ENCODE assay signal across 19 cellular contexts in the genomic region with DNA sequence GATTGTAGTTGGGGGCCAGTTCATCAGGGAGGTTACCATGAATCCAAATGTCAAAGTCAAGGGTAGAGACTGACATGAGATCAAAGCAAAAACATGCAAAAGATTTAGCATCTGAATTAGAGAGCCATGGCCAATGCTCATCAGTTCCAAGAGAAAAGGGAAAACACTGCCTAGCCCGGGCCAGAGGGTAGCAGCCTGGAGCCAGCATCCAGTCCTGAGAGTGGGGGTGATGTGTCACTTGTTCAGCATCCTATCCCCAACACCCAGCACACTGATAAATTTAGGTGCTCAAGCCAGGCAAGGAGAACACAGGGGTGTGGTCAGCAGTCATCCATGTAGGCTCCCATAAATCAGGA.
"Had no signal": no experiment of that assay in that cellular context is flagged by ENCODE, and none has a peak within 500 bp of the region (broad histone marks: within the 10 kb centered on the region; RNA-seq: fewer than 3 reads in every experiment).

No MANE protein-coding gene starts in this region.

- H3K36me3 Mint-ChIP-seq: natural killer cell had no signal

- H3K27me3 ChIP-seq: esophagus squamous epithelium, heart right ventricle, SJCRH30, transverse colon had no signal

- H3K9me3 ChIP-seq: SJCRH30, transverse colon had no signal

- H3K27ac ChIP-seq: heart right ventricle, left ventricle myocardium inferior, SJCRH30 had no signal

- H3K4me3 Mint-ChIP-seq: activated CD8-positive, alpha-beta T cell treated with anti-CD3 and anti-CD28 coated beads for 36 hours; activated T-helper 1 cell treated with anti-CD3 and anti-CD28 coated beads, Interleukin-12 subunit alpha, Interleukin-12 subunit beta, Interleukin-2, Interleukin-4 antibody, amounts not matched to agents 30 ng/mL and 10 ng/mL and 1 ng/mL, durations not matched to agents 14 hours and 24 hours and 36 hours; brain; memory B cell; natural killer cell; T-helper 2 cell treated with Interferon-gamma antibody and Interleukin-4, amounts not matched to agents 5 μg/mL and 100 μg/mL, for 36 hours had no signal

- H3K4me3 ChIP-seq: esophagus squamous epithelium, heart right ventricle, left ventricle myocardium inferior, SJCRH30, transverse colon had no signal

- H3K27me3 Mint-ChIP-seq: activated CD8-positive, alpha-beta T cell treated with anti-CD3 and anti-CD28 coated beads for 36 hours; memory B cell had no signal

- H3K36me3 ChIP-seq: esophagus squamous epithelium, heart right ventricle, left ventricle myocardium inferior, SJCRH30, transverse colon had no signal

- DNase-seq: activated CD4-positive, CD25-positive, alpha-beta regulatory T cell treated with anti-CD3 and anti-CD28 coated beads, Interleukin-2, amount 50 U/mL, for 72 hours; activated CD8-positive, alpha-beta memory T cell treated with anti-CD3 and anti-CD28 coated beads, Interleukin-2, amount 50 U/mL, for 4 hours; activated CD8-positive, alpha-beta T cell treated with anti-CD3 and anti-CD28 coated beads for 36 hours; activated naive CD4-positive, alpha-beta T cell treated with Interleukin-2 at 50 U/mL for 16 hours; cerebellar nuclear complex; esophagus squamous epithelium; foreskin melanocyte; heart right ventricle; left ventricle myocardium inferior; natural killer cell; retina; SJCRH30; stimulated activated CD4-positive, alpha-beta T cell treated with anti-CD3 and anti-CD28 coated beads, Interleukin-15, amount 100 ng/mL, for 24 hours; stimulated activated CD4-positive, alpha-beta T cell treated with anti-CD3 and anti-CD28 coated beads, Interleukin-4, amount 100 ng/mL, for 4 hours; transverse colon had no signal

- ATAC-seq: activated CD8-positive, alpha-beta T cell treated with anti-CD3 and anti-CD28 coated beads for 36 hours; heart right ventricle; natural killer cell had no signal

- H3K4me1 Mint-ChIP-seq: memory B cell, natural killer cell had no signal

- H3K27ac Mint-ChIP-seq: activated CD8-positive, alpha-beta T cell treated with anti-CD3 and anti-CD28 coated beads for 36 hours; activated T-helper 1 cell treated with anti-CD3 and anti-CD28 coated beads, Interleukin-12 subunit alpha, Interleukin-12 subunit beta, Interleukin-2, Interleukin-4 antibody, amounts not matched to agents 30 ng/mL and 10 ng/mL and 1 ng/mL, durations not matched to agents 14 hours and 24 hours and 36 hours; memory B cell; natural killer cell; T-helper 2 cell treated with Interferon-gamma antibody and Interleukin-4, amounts not matched to agents 5 μg/mL and 100 μg/mL, for 36 hours had no signal

- H3K4me1 ChIP-seq: esophagus squamous epithelium, SJCRH30 had no signal
